In genomic region chr1:93244298-93245069, GRCh38 we compare ENCODE assay signal across 25 cellular contexts.
"Had no signal": no experiment of that assay in that cellular context is flagged by ENCODE, and none has a peak within 500 bp of the region (broad histone marks: within the 10 kb centered on the region; RNA-seq: fewer than 3 reads in every experiment).

No MANE protein-coding gene starts in this region.

- H3K36me3 ChIP-seq: cardiac muscle cell, lower lobe of right lung, pancreas, thoracic aorta had no signal

- H3K9me3 ChIP-seq: pancreas, thoracic aorta had no signal

- FAIRE-seq: endothelial cell of umbilical vein, pancreas had no signal

- DNase-seq: effector CD4-positive, alpha-beta T cell; endodermal cell; erythroblast; glutamatergic neuron; kidney; lower lobe of right lung; midbrain; nucleus accumbens; pancreas; stimulated activated CD4-positive, alpha-beta T cell treated with anti-CD3 and anti-CD28 coated beads, Interleukin-2, amount 100 ng/mL, for 24 hours; stimulated activated CD4-positive, alpha-beta T cell treated with anti-CD3 and anti-CD28 coated beads, Interleukin-4, amount 100 ng/mL, for 4 hours; stimulated activated naive B cell treated with anti-CD40 and anti-IgM and Interleukin-4, amounts not matched to agents 10 μg/mL and 1 μg/mL and 100 μg/mL, for 72 hours; stimulated activated naive CD8-positive, alpha-beta T cell treated with anti-CD3 and anti-CD28 coated beads, Interleukin-15, amount 100 ng/mL, for 72 hours; substantia nigra; transverse colon had no signal

- ATAC-seq: gastroesophageal sphincter; left lobe of liver; lower lobe of right lung; natural killer cell treated with Interleukin-12 subunit alpha and Interleukin-12 subunit beta and Interleukin-15 and Interleukin-18, amount 100 ng/mL, for 72 hours; pancreas; sciatic nerve; stimulated activated naive B cell treated with anti-CD40 and anti-IgM and Interleukin-4, amounts not matched to agents 10 μg/mL and 1 μg/mL and 100 μg/mL, for 72 hours; stimulated activated naive CD8-positive, alpha-beta T cell treated with anti-CD3 and anti-CD28 coated beads, Interleukin-15, amount 100 ng/mL, for 72 hours had no signal

- H3K4me1 ChIP-seq: lower lobe of right lung, neural progenitor cell, pancreas had no signal

- H3K27me3 ChIP-seq: cardiac muscle cell, gastroesophageal sphincter, hepatocyte, neural progenitor cell, pancreas, transverse colon had no signal

- H3K4me3 ChIP-seq: cardiac muscle cell, coronary artery, gastroesophageal sphincter, hepatocyte, lower lobe of right lung, neural progenitor cell, pancreas, thoracic aorta, transverse colon had no signal

- H3K27ac ChIP-seq: cardiac muscle cell, coronary artery, gastroesophageal sphincter, hepatocyte, lower lobe of right lung, neural progenitor cell, pancreas, thoracic aorta, transverse colon had no signal
